Comparison of ENCODE assay signal across 1 cellular context in the genomic region with DNA sequence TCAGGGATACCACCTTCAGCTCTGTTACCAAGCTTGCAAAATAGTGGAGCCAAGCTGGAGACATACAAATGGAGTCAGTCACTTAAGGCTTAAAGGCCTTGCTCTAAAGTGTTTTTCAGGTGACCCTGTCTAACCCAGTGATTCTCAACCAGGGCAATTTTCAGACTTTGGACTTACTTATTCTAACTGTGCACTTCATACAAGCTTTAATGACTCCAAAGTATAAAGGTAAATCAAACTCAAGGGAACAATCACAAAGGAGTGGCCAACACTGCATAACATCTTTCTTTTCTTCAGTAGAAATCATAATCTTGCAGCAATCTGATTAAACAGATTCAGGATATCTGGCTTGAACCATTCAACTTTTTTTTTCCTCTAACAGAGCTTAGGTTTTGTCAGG.
TF ChIP-seq lines count a peak whose summit lies in the region.

No MANE protein-coding gene starts in this region.

TF ChIP-seq in K562, 482 proteins besides CTCF, POLR2A, EP300 and RAD21 (continued from another document):
- TF ChIP-seq ILF3 (IDR thresholded peaks at IDR 0.05; ENCODE audit: borderline replicate concordance) (no peak), RAD51 (IDR thresholded peaks at IDR 0.05; ENCODE audit: borderline replicate concordance, low read depth) (no peak), SPI1 (IDR thresholded peaks at IDR 0.05; ENCODE audit: borderline replicate concordance, low read depth, low read length) (no peak), WHSC1 (IDR thresholded peaks at IDR 0.05; ENCODE audit: low read length) (no peak), ZNF436 (CRISPR knock-in tag; IDR thresholded peaks at IDR 0.05) (no peak), HOXB6 (CRISPR knock-in tag; IDR thresholded peaks at IDR 0.05; ENCODE audit: borderline replicate concordance) (no peak), KLF16 (IDR thresholded peaks at IDR 0.05) (no peak), TRIM28 (IDR thresholded peaks at IDR 0.05) (no peak), CBFA2T2 (conservative IDR thresholded peaks at IDR 0.05) (no peak), MED1 (CRISPR knock-in tag; IDR thresholded peaks at IDR 0.05; ENCODE audit: borderline replicate concordance) (no peak), MEF2A (IDR thresholded peaks at IDR 0.05; ENCODE audit: control insufficient read depth, low read depth, low read length) (no peak), POLR2AphosphoS5 (IDR thresholded peaks at IDR 0.05; ENCODE audit: control insufficient read depth, insufficient read depth, low read depth, low read length) (no peak), ZNF197 (CRISPR knock-in tag; IDR thresholded peaks at IDR 0.05; ENCODE audit: low read depth) (no peak)
- TF ChIP-seq, protein P1, sequence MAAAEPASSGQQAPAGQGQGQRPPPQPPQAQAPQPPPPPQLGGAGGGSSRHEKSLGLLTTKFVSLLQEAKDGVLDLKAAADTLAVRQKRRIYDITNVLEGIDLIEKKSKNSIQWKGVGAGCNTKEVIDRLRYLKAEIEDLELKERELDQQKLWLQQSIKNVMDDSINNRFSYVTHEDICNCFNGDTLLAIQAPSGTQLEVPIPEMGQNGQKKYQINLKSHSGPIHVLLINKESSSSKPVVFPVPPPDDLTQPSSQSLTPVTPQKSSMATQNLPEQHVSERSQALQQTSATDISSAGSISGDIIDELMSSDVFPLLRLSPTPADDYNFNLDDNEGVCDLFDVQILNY (CRISPR knock-in tag; IDR thresholded peaks at IDR 0.05) = no peak
- TF ChIP-seq, protein P2, sequence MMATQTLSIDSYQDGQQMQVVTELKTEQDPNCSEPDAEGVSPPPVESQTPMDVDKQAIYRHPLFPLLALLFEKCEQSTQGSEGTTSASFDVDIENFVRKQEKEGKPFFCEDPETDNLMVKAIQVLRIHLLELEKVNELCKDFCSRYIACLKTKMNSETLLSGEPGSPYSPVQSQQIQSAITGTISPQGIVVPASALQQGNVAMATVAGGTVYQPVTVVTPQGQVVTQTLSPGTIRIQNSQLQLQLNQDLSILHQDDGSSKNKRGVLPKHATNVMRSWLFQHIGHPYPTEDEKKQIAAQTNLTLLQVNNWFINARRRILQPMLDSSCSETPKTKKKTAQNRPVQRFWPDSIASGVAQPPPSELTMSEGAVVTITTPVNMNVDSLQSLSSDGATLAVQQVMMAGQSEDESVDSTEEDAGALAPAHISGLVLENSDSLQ (IDR thresholded peaks at IDR 0.05) = no peak
TF ChIP-seq in K562: peak in this region for 0.
